ENCODE assay signal across 16 cellular contexts in genomic region chr9:92342825-92343488, GRCh38. TPM values are rescaled to one million over a fixed set of nuclear protein-coding genes. Genes with fewer than 3 reads are reported as not detected.
DNase-seq lines count a peak whose midpoint lies in the region; ATAC-seq, FAIRE-seq and TF ChIP-seq lines count a peak whose summit lies in the region.
"Had no signal": no experiment of that assay in that cellular context is flagged by ENCODE, and none has a peak within 500 bp of the region (broad histone marks: within the 10 kb centered on the region; RNA-seq: fewer than 3 reads in every experiment).

No MANE protein-coding gene starts in this region.

- H3K27me3 Mint-ChIP-seq in mesothelial cell of epicardium (ENCODE audit: low read depth), result no peaks in the 10 kb centered on the region
- H3K27me3 Mint-ChIP-seq in activated T-helper 2 cell treated with anti-CD3 and anti-CD28 coated beads, Interferon-gamma antibody, Interleukin-2, Interleukin-4, amounts not matched to agents 10 μg/mL and 5 μg/mL and 100 μg/mL, durations not matched to agents 14 hours and 24 hours and 36 hours (ENCODE audit: low read depth), result no peaks in the 10 kb centered on the region
- H3K27me3 Mint-ChIP-seq: stimulated activated naive CD8-positive, alpha-beta T cell treated with anti-CD3 and anti-CD28 coated beads, Interleukin-15, amount 100 ng/mL, for 72 hours had no signal

- TF ChIP-seq RAD21 in liver (IDR thresholded peaks at IDR 0.05) (peak; percentile 55 to 65), HepG2 (CRISPR knock-in tag; IDR thresholded peaks at IDR 0.05) (no peak)

- H3K36me3 ChIP-seq in liver (ENCODE audit: control insufficient read depth in 4 of 4, insufficient read depth in 3 of 4, low read depth in 1 of 4, low read length in 3 of 4) (no peaks in the 10 kb centered on the region), HepG2 (replicated peaks in 1 of 2; ENCODE audit: control insufficient read depth in 1 of 2, insufficient read depth in 2 of 2, low read length in 2 of 2) (peaks cover 0 to 2% of the 10 kb centered on the region in 2 experiments; a peak in 3 of 5 replicates)

- CTCF ChIA-PET in HepG2 (lab: Yijun Ruan, JAX; ENCODE audit: low intra/inter-chr PET ratio, low total read pairs), result no interaction called here

- DNase-seq in HepG2 (ENCODE audit: low spot score) (no peak), cardiac fibroblast (ENCODE audit: low read depth in 2 of 2) (peak; percentile 31 to 76), mesothelial cell of epicardium (ENCODE audit: low spot score in 2 of 2, unreplicated experiment in 2 of 2) (no peak), NCI-H510A treated with DMSO at 0.1 percent for 48 hours (lab: John Stamatoyannopoulos, UW) (no peak), D341Med (ENCODE audit: low spot score) (no peak)
- DNase-seq in activated T-helper 2 cell treated with anti-CD3 and anti-CD28 coated beads, Interferon-gamma antibody, Interleukin-2, Interleukin-4, amounts not matched to agents 10 μg/mL and 5 μg/mL and 100 μg/mL, durations not matched to agents 14 hours and 24 hours and 36 hours (ENCODE audit: low spot score), result no peak
- DNase-seq in central memory CD4-positive, alpha-beta T cell, result no peak
- DNase-seq: adrenal gland; BE2C; left colon; NCI-H1930; nucleus accumbens; stimulated activated CD4-positive, alpha-beta T cell treated with anti-CD3 and anti-CD28 coated beads, Interleukin-4, amount 100 ng/mL, for 1 hour; stimulated activated naive CD8-positive, alpha-beta T cell treated with anti-CD3 and anti-CD28 coated beads, Interleukin-15, amount 100 ng/mL, for 72 hours had no signal

- TF ChIP-seq EP300 in HepG2 (IDR thresholded peaks at IDR 0.05; ENCODE audit: low read depth in 2 of 2, low read length in 2 of 2), result no peak
- no peak for TF ChIP-seq EP300 in HepG2 (CRISPR knock-in tag; IDR thresholded peaks at IDR 0.05; ENCODE audit: borderline replicate concordance)

- no peaks in the 10 kb centered on the region for H3K9me3 ChIP-seq in liver (ENCODE audit: control insufficient read depth in 4 of 4, low read length in 3 of 4)
- no peaks in the 10 kb centered on the region for H3K9me3 ChIP-seq in HepG2 (ENCODE audit: low read length)
- H3K9me3 ChIP-seq: adrenal gland, BE2C had no signal

- H3K4me3 Mint-ChIP-seq in mesothelial cell of epicardium, result no peak overlapping the region
- no peak overlapping the region for H3K4me3 Mint-ChIP-seq in activated T-helper 2 cell treated with anti-CD3 and anti-CD28 coated beads, Interferon-gamma antibody, Interleukin-2, Interleukin-4, amounts not matched to agents 10 μg/mL and 5 μg/mL and 100 μg/mL, durations not matched to agents 14 hours and 24 hours and 36 hours (ENCODE audit: low read depth)
- H3K4me3 Mint-ChIP-seq: stimulated activated naive CD8-positive, alpha-beta T cell treated with anti-CD3 and anti-CD28 coated beads, Interleukin-15, amount 100 ng/mL, for 72 hours had no signal

- H3K9ac ChIP-seq in liver (ENCODE audit: low read depth in 1 of 2, low read length in 2 of 2) (no peak overlapping the region), HepG2 (ENCODE audit: insufficient read depth, low read depth, low read length) (no peak overlapping the region)

- TF ChIP-seq POLR2A in HepG2 (IDR thresholded peaks at IDR 0.05; ENCODE audit: insufficient read depth in 1 of 2, low read depth in 2 of 2, low read length in 2 of 2), result no peak

- H2AFZ ChIP-seq in HepG2 (ENCODE audit: low read length), result no peak overlapping the region

- no peaks in the 10 kb centered on the region for H3K4me1 Mint-ChIP-seq in mesothelial cell of epicardium
- H3K4me1 Mint-ChIP-seq in activated T-helper 2 cell treated with anti-CD3 and anti-CD28 coated beads, Interferon-gamma antibody, Interleukin-2, Interleukin-4, amounts not matched to agents 10 μg/mL and 5 μg/mL and 100 μg/mL, durations not matched to agents 14 hours and 24 hours and 36 hours (ENCODE audit: low read depth), result no peaks in the 10 kb centered on the region
- H3K4me1 Mint-ChIP-seq: stimulated activated naive CD8-positive, alpha-beta T cell treated with anti-CD3 and anti-CD28 coated beads, Interleukin-15, amount 100 ng/mL, for 72 hours had no signal

- POLR2A ChIA-PET in HepG2 (lab: Yijun Ruan, JAX), result no interaction called here

- no peaks in the 10 kb centered on the region for H3K79me2 ChIP-seq in HepG2 (ENCODE audit: insufficient read depth, low read length)

- WGBS in liver, result 89% methylated on average over 1 of the region's 1 CpG
- 100% methylated on average over 1 of the region's 1 CpG for WGBS in HepG2 (ENCODE audit: low lambda C conversion rate)

- ATAC-seq in HepG2, result no peak
- ATAC-seq: left colon; stimulated activated naive CD8-positive, alpha-beta T cell treated with anti-CD3 and anti-CD28 coated beads, Interleukin-15, amount 100 ng/mL, for 72 hours had no signal

- peaks cover 15% of the 10 kb centered on the region for H3K36me3 Mint-ChIP-seq in mesothelial cell of epicardium
- H3K36me3 Mint-ChIP-seq in activated T-helper 2 cell treated with anti-CD3 and anti-CD28 coated beads, Interferon-gamma antibody, Interleukin-2, Interleukin-4, amounts not matched to agents 10 μg/mL and 5 μg/mL and 100 μg/mL, durations not matched to agents 14 hours and 24 hours and 36 hours (ENCODE audit: low read depth), result peaks cover 51% of the 10 kb centered on the region

- no peaks in the 10 kb centered on the region for H3K4me1 ChIP-seq in liver (ENCODE audit: control insufficient read depth in 4 of 4, insufficient read depth in 4 of 4, low read length in 3 of 4)
- H3K4me1 ChIP-seq in HepG2 (ENCODE audit: insufficient read depth, low read length), result no peaks in the 10 kb centered on the region
- H3K4me1 ChIP-seq: adrenal gland had no signal

- TF ChIP-seq CTCF in liver (IDR thresholded peaks at IDR 0.05; ENCODE audit: low read depth, low read length, missing input control) (no peak), HepG2 (CRISPR knock-in tag; IDR thresholded peaks at IDR 0.05) (no peak), cardiac fibroblast (IDR thresholded peaks at IDR 0.05; ENCODE audit: low read depth, low read length) (no peak), mesothelial cell of epicardium (IDR thresholded peaks at IDR 0.05; ENCODE audit: unreplicated experiment) (peak; percentile 40)

- no peak overlapping the region for H3K4me2 ChIP-seq in HepG2 (ENCODE audit: low read depth, low read length)

- intact Hi-C loops in HepG2 (cut with micrococcal nuclease; ENCODE audit: unreplicated experiment), result loop anchor here (10.0 kb wide), 1 partner anchor 298 kb away; no protein-coding TSS in a partner anchor
- intact Hi-C loops in activated T-helper 2 cell treated with anti-CD3 and anti-CD28 coated beads, Interferon-gamma antibody, Interleukin-2, Interleukin-4, amounts not matched to agents 10 μg/mL and 5 μg/mL and 100 μg/mL, durations not matched to agents 14 hours and 24 hours and 36 hours (cut with micrococcal nuclease), result no loop called here

- no TSS peak for BruUV-seq in HepG2 (replicated peaks; lab: Mats Ljungman, UMichigan)

- H3K9me3 Mint-ChIP-seq in mesothelial cell of epicardium, result peaks cover 8% of the 10 kb centered on the region
- peaks cover 4% of the 10 kb centered on the region for H3K9me3 Mint-ChIP-seq in activated T-helper 2 cell treated with anti-CD3 and anti-CD28 coated beads, Interferon-gamma antibody, Interleukin-2, Interleukin-4, amounts not matched to agents 10 μg/mL and 5 μg/mL and 100 μg/mL, durations not matched to agents 14 hours and 24 hours and 36 hours
- H3K9me3 Mint-ChIP-seq: stimulated activated naive CD8-positive, alpha-beta T cell treated with anti-CD3 and anti-CD28 coated beads, Interleukin-15, amount 100 ng/mL, for 72 hours had no signal

- no peak for FAIRE-seq in HepG2 (lab: Jason Lieb, UNC)

- H3K27ac Mint-ChIP-seq in mesothelial cell of epicardium, result no peak overlapping the region
- H3K27ac Mint-ChIP-seq in activated T-helper 2 cell treated with anti-CD3 and anti-CD28 coated beads, Interferon-gamma antibody, Interleukin-2, Interleukin-4, amounts not matched to agents 10 μg/mL and 5 μg/mL and 100 μg/mL, durations not matched to agents 14 hours and 24 hours and 36 hours, result no peak overlapping the region
- H3K27ac Mint-ChIP-seq: stimulated activated naive CD8-positive, alpha-beta T cell treated with anti-CD3 and anti-CD28 coated beads, Interleukin-15, amount 100 ng/mL, for 72 hours had no signal

- in situ Hi-C loops in HepG2 (cut with HindIII; ENCODE audit: extremely low pct_ligation_motif_present, low pct_unique_long_range_greater_than_20kb), result no loop called here

- H3K27ac ChIP-seq in liver (ENCODE audit: low read depth in 1 of 2, low read length in 2 of 2) (no peak overlapping the region), HepG2 (ENCODE audit: extremely low read length, insufficient read depth, low read length) (no peak overlapping the region)
- H3K27ac ChIP-seq: adrenal gland, epithelial cell of prostate had no signal

- H4K20me1 ChIP-seq in HepG2 (ENCODE audit: insufficient read depth, low read length), result no peaks in the 10 kb centered on the region

- H3K4me3 ChIP-seq in liver (ENCODE audit: low read depth in 1 of 3, low read length in 3 of 3), result no peak overlapping the region
- no peak overlapping the region for H3K4me3 ChIP-seq in HepG2 (replicated peaks in 1 of 3; ENCODE audit: insufficient read depth in 1 of 3, low read depth in 2 of 3, low read length in 3 of 3)
- no peak overlapping the region for H3K4me3 ChIP-seq in cardiac fibroblast (replicated peaks in 1 of 2; ENCODE audit: low read depth in 2 of 2, low read length in 2 of 2)
- H3K4me3 ChIP-seq: adrenal gland had no signal

- no peaks in the 10 kb centered on the region for H3K27me3 ChIP-seq in liver (ENCODE audit: control insufficient read depth in 4 of 4, insufficient read depth in 4 of 4, low read length in 3 of 4)
- H3K27me3 ChIP-seq in HepG2 (ENCODE audit: control insufficient read depth in 1 of 2, insufficient read depth in 2 of 2, low read length in 2 of 2), result no peaks in the 10 kb centered on the region
- H3K27me3 ChIP-seq: adrenal gland, BE2C had no signal

RNA-seq across cellular contexts. Expression of gene CENPP, which starts 17.2 kb away (rescaled TPM):
- total RNA-seq in liver, result 1 to 10 TPM; 1.7 to 8.7 TPM
- polyA plus RNA-seq in liver, result under 1 TPM; 0.62 to 0.89 TPM
- 11.0 and 11.4 TPM in 2 replicates for total RNA-seq in HepG2 (2016; rRNA removed; fragmentation: Illumina TruSeq; extraction: Trizol)
- total RNA-seq in HepG2 (2016; cell fraction: cytosol; rRNA removed; fragmentation: Illumina TruSeq; extraction: Trizol; ENCODE audit: low read depth), result 2.3 and 3.3 TPM in 2 replicates
- total RNA-seq in HepG2 (2016; cell fraction: insoluble cytoplasmic fraction; rRNA removed; fragmentation: Illumina TruSeq; extraction: Trizol), result 9.2 and 12.7 TPM in 2 replicates
- total RNA-seq in HepG2 (2016; cell fraction: membrane; rRNA removed; fragmentation: Illumina TruSeq; extraction: Trizol), result 6.4 and 7.6 TPM in 2 replicates
- 14.0 and 16.0 TPM in 2 replicates for total RNA-seq in HepG2 (2016; cell fraction: nucleus; rRNA removed; fragmentation: Illumina TruSeq; extraction: Trizol)
- polyA plus RNA-seq in HepG2 (2011; rRNA removed), result 1.2 and 2.0 TPM in 2 replicates
- 0.59 and 0.67 TPM in 2 replicates for polyA plus RNA-seq in HepG2 (2011; cell fraction: cytosol; rRNA removed)
- polyA plus RNA-seq in HepG2 (2011; cell fraction: nucleus; rRNA removed), result 0.63 and 0.69 TPM in 2 replicates
- 2.4 and 3.9 TPM in 2 replicates for polyA plus RNA-seq in HepG2 (2012)
- polyA plus RNA-seq in HepG2 (2016; cell fraction: cytosol; fragmentation: Illumina TruSeq; extraction: Trizol; ENCODE audit: low read depth), result 3.7 and 4.4 TPM in 2 replicates
- polyA plus RNA-seq in HepG2 (2016; cell fraction: insoluble cytoplasmic fraction; fragmentation: Illumina TruSeq; extraction: Trizol; ENCODE audit: low read depth), result 9.4 and 13.3 TPM in 2 replicates
- 5.5 and 5.6 TPM in 2 replicates for polyA plus RNA-seq in HepG2 (2016; cell fraction: membrane; fragmentation: Illumina TruSeq; extraction: Trizol; ENCODE audit: low read depth)
- 3.7 and 5.9 TPM in 2 replicates for polyA plus RNA-seq in HepG2 (2016; cell fraction: nucleus; fragmentation: Illumina TruSeq; extraction: Trizol; ENCODE audit: insufficient read depth, low read depth)
- polyA minus RNA-seq in HepG2 (2011; rRNA and poly(A)+ RNA removed; ENCODE audit: low replicate concordance), result 1.3 and 4.8 TPM in 2 replicates
- polyA minus RNA-seq in HepG2 (2011; cell fraction: cytosol; rRNA and poly(A)+ RNA removed), result 0.79 and 1.3 TPM in 2 replicates
- polyA minus RNA-seq in HepG2 (2011; cell fraction: nucleus; rRNA and poly(A)+ RNA removed), result 5.2 and 6.4 TPM in 2 replicates
- 6.0 to 7.8 TPM (median 7.4 TPM) in 3 replicates for total RNA-seq in mesothelial cell of epicardium
- total RNA-seq in activated T-helper 2 cell treated with anti-CD3 and anti-CD28 coated beads, Interferon-gamma antibody, Interleukin-2, Interleukin-4, amounts not matched to agents 10 μg/mL and 5 μg/mL and 100 μg/mL, durations not matched to agents 14 hours and 24 hours and 36 hours, result 19.2 and 21.0 TPM in 2 replicates

RNA-seq across cellular contexts. Expression of gene NOL8, which starts 17.8 kb away (rescaled TPM):
- total RNA-seq in liver, result 10 to 100 TPM; 10.3 to 21.2 TPM
- polyA plus RNA-seq in liver, result 10 to 100 TPM in 1 of 2 donors, 1 to 10 TPM in 1; 5.3 to 15.3 TPM
- 35.4 and 36.3 TPM in 2 replicates for total RNA-seq in HepG2 (2016; rRNA removed; fragmentation: Illumina TruSeq; extraction: Trizol)
- 19.9 and 24.9 TPM in 2 replicates for total RNA-seq in HepG2 (2016; cell fraction: cytosol; rRNA removed; fragmentation: Illumina TruSeq; extraction: Trizol; ENCODE audit: low read depth)
- 33.5 and 36.8 TPM in 2 replicates for total RNA-seq in HepG2 (2016; cell fraction: insoluble cytoplasmic fraction; rRNA removed; fragmentation: Illumina TruSeq; extraction: Trizol)
- total RNA-seq in HepG2 (2016; cell fraction: membrane; rRNA removed; fragmentation: Illumina TruSeq; extraction: Trizol), result 14.0 and 17.4 TPM in 2 replicates
- 59.6 and 61.3 TPM in 2 replicates for total RNA-seq in HepG2 (2016; cell fraction: nucleus; rRNA removed; fragmentation: Illumina TruSeq; extraction: Trizol)
- 11.3 and 12.8 TPM in 2 replicates for polyA plus RNA-seq in HepG2 (2011; rRNA removed)
- 3.3 and 4.5 TPM in 2 replicates for polyA plus RNA-seq in HepG2 (2011; cell fraction: cytosol; rRNA removed)
- 27.5 and 32.9 TPM in 2 replicates for polyA plus RNA-seq in HepG2 (2011; cell fraction: nucleus; rRNA removed)
- polyA plus RNA-seq in HepG2 (2012), result 17.8 and 22.1 TPM in 2 replicates
- 1.8 and 1.9 TPM in 2 replicates for polyA plus RNA-seq in HepG2 (2016; cell fraction: cytosol; fragmentation: Illumina TruSeq; extraction: Trizol; ENCODE audit: low read depth)
- polyA plus RNA-seq in HepG2 (2016; cell fraction: insoluble cytoplasmic fraction; fragmentation: Illumina TruSeq; extraction: Trizol; ENCODE audit: low read depth), result 34.7 and 35.4 TPM in 2 replicates
- 4.0 and 4.1 TPM in 2 replicates for polyA plus RNA-seq in HepG2 (2016; cell fraction: membrane; fragmentation: Illumina TruSeq; extraction: Trizol; ENCODE audit: low read depth)
- polyA plus RNA-seq in HepG2 (2016; cell fraction: nucleus; fragmentation: Illumina TruSeq; extraction: Trizol; ENCODE audit: insufficient read depth, low read depth), result 104 and 110 TPM in 2 replicates
- polyA minus RNA-seq in HepG2 (2011; rRNA and poly(A)+ RNA removed; ENCODE audit: low replicate concordance), result 9.2 and 37.1 TPM in 2 replicates
- 6.8 and 10.6 TPM in 2 replicates for polyA minus RNA-seq in HepG2 (2011; cell fraction: cytosol; rRNA and poly(A)+ RNA removed)
- 71.3 and 97.8 TPM in 2 replicates for polyA minus RNA-seq in HepG2 (2011; cell fraction: nucleus; rRNA and poly(A)+ RNA removed)
- total RNA-seq in mesothelial cell of epicardium, result 39.0 to 43.4 TPM (median 42.7 TPM) in 3 replicates
- 73.2 and 75.5 TPM in 2 replicates for total RNA-seq in activated T-helper 2 cell treated with anti-CD3 and anti-CD28 coated beads, Interferon-gamma antibody, Interleukin-2, Interleukin-4, amounts not matched to agents 10 μg/mL and 5 μg/mL and 100 μg/mL, durations not matched to agents 14 hours and 24 hours and 36 hours

RNA-seq across cellular contexts. Expression of gene IARS1, which starts 49.5 kb away (rescaled TPM):
- total RNA-seq in liver (10 to 100 TPM; 67.9 to 81.7 TPM), HepG2 (2016; rRNA removed; fragmentation: Illumina TruSeq; extraction: Trizol) (185 and 277 TPM in 2 replicates), mesothelial cell of epicardium (117 to 127 TPM (median 126 TPM) in 3 replicates)
- polyA plus RNA-seq in liver (10 to 100 TPM; 24.8 to 31.4 TPM), HepG2 (2011; rRNA removed) (55.9 and 58.6 TPM in 2 replicates)
- 84.7 and 106 TPM in 2 replicates for total RNA-seq in HepG2 (2016; cell fraction: cytosol; rRNA removed; fragmentation: Illumina TruSeq; extraction: Trizol; ENCODE audit: low read depth)
- 179 and 271 TPM in 2 replicates for total RNA-seq in HepG2 (2016; cell fraction: insoluble cytoplasmic fraction; rRNA removed; fragmentation: Illumina TruSeq; extraction: Trizol)
- total RNA-seq in HepG2 (2016; cell fraction: membrane; rRNA removed; fragmentation: Illumina TruSeq; extraction: Trizol), result 78.5 and 86.4 TPM in 2 replicates
- 163 and 177 TPM in 2 replicates for total RNA-seq in HepG2 (2016; cell fraction: nucleus; rRNA removed; fragmentation: Illumina TruSeq; extraction: Trizol)
- 29.6 and 45.6 TPM in 2 replicates for polyA plus RNA-seq in HepG2 (2011; cell fraction: cytosol; rRNA removed)
- 139 and 184 TPM in 2 replicates for polyA plus RNA-seq in HepG2 (2011; cell fraction: nucleus; rRNA removed)
- polyA plus RNA-seq in HepG2 (2012), result 119 and 136 TPM in 2 replicates
- 6.9 and 7.5 TPM in 2 replicates for polyA plus RNA-seq in HepG2 (2016; cell fraction: cytosol; fragmentation: Illumina TruSeq; extraction: Trizol; ENCODE audit: low read depth)
- 143 and 151 TPM in 2 replicates for polyA plus RNA-seq in HepG2 (2016; cell fraction: insoluble cytoplasmic fraction; fragmentation: Illumina TruSeq; extraction: Trizol; ENCODE audit: low read depth)
- polyA plus RNA-seq in HepG2 (2016; cell fraction: membrane; fragmentation: Illumina TruSeq; extraction: Trizol; ENCODE audit: low read depth), result 15.1 and 17.8 TPM in 2 replicates
- 120 and 132 TPM in 2 replicates for polyA plus RNA-seq in HepG2 (2016; cell fraction: nucleus; fragmentation: Illumina TruSeq; extraction: Trizol; ENCODE audit: insufficient read depth, low read depth)
- polyA minus RNA-seq in HepG2 (2011; rRNA and poly(A)+ RNA removed; ENCODE audit: low replicate concordance), result 84.4 and 109 TPM in 2 replicates
- polyA minus RNA-seq in HepG2 (2011; cell fraction: cytosol; rRNA and poly(A)+ RNA removed), result 94.4 and 128 TPM in 2 replicates
- 274 and 399 TPM in 2 replicates for polyA minus RNA-seq in HepG2 (2011; cell fraction: nucleus; rRNA and poly(A)+ RNA removed)
- total RNA-seq in activated T-helper 2 cell treated with anti-CD3 and anti-CD28 coated beads, Interferon-gamma antibody, Interleukin-2, Interleukin-4, amounts not matched to agents 10 μg/mL and 5 μg/mL and 100 μg/mL, durations not matched to agents 14 hours and 24 hours and 36 hours, result 177 and 186 TPM in 2 replicates

Comparison
In these comparisons a context has a peak if more than half of its experiments do, and no peak if none do; other contexts are left out.
1. DNase-seq: peak in cardiac fibroblast (2 of 2); none in HepG2 (single experiment), mesothelial cell of epicardium (0 of 2), NCI-H510A treated with DMSO at 0.1 percent for 48 hours (single experiment), activated T-helper 2 cell treated with anti-CD3 and anti-CD28 coated beads, Interferon-gamma antibody, Interleukin-2, Interleukin-4, amounts not matched to agents 10 μg/mL and 5 μg/mL and 100 μg/mL, durations not matched to agents 14 hours and 24 hours and 36 hours (single experiment), central memory CD4-positive, alpha-beta T cell (single experiment) and D341Med (single experiment).